20 cellular contexts compared by ENCODE assay signal in the genomic region with DNA sequence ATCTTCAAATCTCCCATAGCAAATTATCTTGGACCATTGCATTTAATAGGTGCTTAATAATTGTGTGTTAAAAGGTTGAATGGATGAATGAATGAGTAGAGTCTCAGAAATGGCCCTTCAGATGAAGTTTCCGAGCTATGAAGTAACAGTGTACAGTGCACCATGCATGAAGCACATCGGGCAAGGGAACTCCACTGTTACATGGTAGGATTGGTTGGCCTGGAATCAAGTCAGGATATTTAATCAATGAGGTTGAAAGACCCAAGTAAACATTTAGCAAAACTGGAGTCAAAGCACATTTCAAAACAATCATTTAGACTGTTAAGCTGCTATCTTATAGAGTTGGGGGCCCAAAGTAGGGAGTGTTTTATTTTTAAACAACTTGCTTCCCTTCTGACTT.
DNase-seq lines count a peak whose midpoint lies in the region; ATAC-seq, FAIRE-seq and TF ChIP-seq lines count a peak whose summit lies in the region.
"Had no signal": no experiment of that assay in that cellular context is flagged by ENCODE, and none has a peak within 500 bp of the region (broad histone marks: within the 10 kb centered on the region; RNA-seq: fewer than 3 reads in every experiment).

No MANE protein-coding gene starts in this region.

- H4K20me1 ChIP-seq in HepG2 (ENCODE audit: insufficient read depth, low read length): no peaks in the 10 kb centered on the region

- BruUV-seq in HepG2 (replicated peaks; lab: Mats Ljungman, UMichigan): no TSS peak

- no peaks in the 10 kb centered on the region for H3K4me1 Mint-ChIP-seq in progenitor cell of endocrine pancreas (ENCODE audit: low read depth)
- H3K4me1 Mint-ChIP-seq: B cell; CD4-positive, alpha-beta memory T cell had no signal

- H3K9ac ChIP-seq in HepG2 (ENCODE audit: insufficient read depth, low read depth, low read length): no peak overlapping the region

- in situ Hi-C loops in HepG2 (cut with HindIII; ENCODE audit: extremely low pct_ligation_motif_present, low pct_unique_long_range_greater_than_20kb): loop anchor here (5.0 to 25.0 kb wide), 2 partner anchors 197 to 302 kb away; a partner anchor contains a TSS

- no peak overlapping the region for H3K4me3 Mint-ChIP-seq in progenitor cell of endocrine pancreas (ENCODE audit: low read depth)
- H3K4me3 Mint-ChIP-seq: B cell; CD4-positive, alpha-beta memory T cell; HFFc6 had no signal

- H3K4me3 ChIP-seq in right lobe of liver: no peak overlapping the region
- H3K4me3 ChIP-seq in HepG2 (replicated peaks in 1 of 3; ENCODE audit: insufficient read depth in 1 of 3, low read depth in 2 of 3, low read length in 3 of 3): no peak overlapping the region
- H3K4me3 ChIP-seq: HAP-1 had no signal

- no peaks in the 10 kb centered on the region for H3K36me3 ChIP-seq in right lobe of liver
- no peaks in the 10 kb centered on the region for H3K36me3 ChIP-seq in HepG2 (replicated peaks in 1 of 2; ENCODE audit: control insufficient read depth in 1 of 2, insufficient read depth in 2 of 2, low read length in 2 of 2)
- H3K36me3 ChIP-seq: HAP-1 had no signal

- H3K27me3 ChIP-seq in right lobe of liver (no peaks in the 10 kb centered on the region), HepG2 (ENCODE audit: control insufficient read depth in 1 of 2, insufficient read depth in 2 of 2, low read length in 2 of 2) (peaks cover 1 to 23% of the 10 kb centered on the region in 2 experiments; a peak in 3 of 5 replicates)

- H3K4me1 ChIP-seq in right lobe of liver: peaks cover 0 to 3% (median 0%) of the 10 kb centered on the region in 4 donors
- no peaks in the 10 kb centered on the region for H3K4me1 ChIP-seq in HepG2 (ENCODE audit: insufficient read depth, low read length)
- H3K4me1 ChIP-seq: HAP-1 had no signal

- TF ChIP-seq CTCF in right lobe of liver (IDR thresholded peaks at IDR 0.05): no peak
- no peak for TF ChIP-seq CTCF in HepG2 (CRISPR knock-in tag; IDR thresholded peaks at IDR 0.05)
- TF ChIP-seq CTCF in progenitor cell of endocrine pancreas (IDR thresholded peaks at IDR 0.05; ENCODE audit: unreplicated experiment): no peak

- peaks cover 41% of the 10 kb centered on the region for H3K27me3 Mint-ChIP-seq in progenitor cell of endocrine pancreas

- intact Hi-C loops in right lobe of liver (cut with DNase I) (loop anchor here (10.0 kb wide), 2 partner anchors 179 to 299 kb away; a partner anchor contains a TSS), HepG2 (cut with micrococcal nuclease; ENCODE audit: unreplicated experiment) (loop anchor here (1.0 to 5.0 kb wide), 5 partner anchors 47 to 303 kb away; no protein-coding TSS in a partner anchor)

- POLR2A ChIA-PET in HepG2 (lab: Yijun Ruan, JAX): no interaction called here

- no peak overlapping the region for H3K27ac ChIP-seq in right lobe of liver
- H3K27ac ChIP-seq in HepG2 (ENCODE audit: extremely low read length, insufficient read depth, low read length): no peak overlapping the region
- H3K27ac ChIP-seq: 22Rv1 had no signal

- H3K9me3 Mint-ChIP-seq in progenitor cell of endocrine pancreas (ENCODE audit: low read depth): no peaks in the 10 kb centered on the region
- H3K9me3 Mint-ChIP-seq: HFFc6 had no signal

- no peak for TF ChIP-seq EP300 in HepG2 (IDR thresholded peaks at IDR 0.05; ENCODE audit: low read depth in 2 of 2, low read length in 2 of 2)
- TF ChIP-seq EP300 in HepG2 (CRISPR knock-in tag; IDR thresholded peaks at IDR 0.05; ENCODE audit: borderline replicate concordance): no peak

- WGBS in right lobe of liver (ENCODE audit: insufficient coverage, low coverage, low lambda C conversion rate, missing lambda C conversion rate): 22% methylated on average over 2 of the region's 2 CpGs
- 3% methylated on average over 2 of the region's 2 CpGs for WGBS in HepG2 (ENCODE audit: low lambda C conversion rate)

- CTCF ChIA-PET in HepG2 (lab: Yijun Ruan, JAX; ENCODE audit: low intra/inter-chr PET ratio, low total read pairs): interaction anchor here (1.3 to 3.7 kb wide), 6 partner anchors 182 to 303 kb away, joined by 3 to 28 read pairs (median 10); no protein-coding TSS in a partner anchor

- FAIRE-seq in HepG2 (lab: Jason Lieb, UNC) (no peak), HTR-8/SVneo (lab: Jason Lieb, UNC) (peak; percentile 33)
- FAIRE-seq: A204.1, GM18507, H54 had no signal

- H3K36me3 Mint-ChIP-seq in progenitor cell of endocrine pancreas (ENCODE audit: insufficient read depth): no peaks in the 10 kb centered on the region
- H3K36me3 Mint-ChIP-seq: CD4-positive, alpha-beta memory T cell had no signal

- no peak overlapping the region for H3K4me2 ChIP-seq in HepG2 (ENCODE audit: low read depth, low read length)

- no peaks in the 10 kb centered on the region for H3K79me2 ChIP-seq in HepG2 (ENCODE audit: insufficient read depth, low read length)

- ATAC-seq in right lobe of liver: peak; percentile 53 to 65 (median 59)
- no peak for ATAC-seq in HepG2

- no peak for DNase-seq in right lobe of liver
- DNase-seq in HepG2 (ENCODE audit: low spot score): no peak
- DNase-seq in HTR-8/SVneo (ENCODE audit: insufficient read length, low spot score): no peak
- peak; percentile 5 for DNase-seq in mesenteric fat pad (ENCODE audit: low spot score)
- DNase-seq in progenitor cell of endocrine pancreas (ENCODE audit: low spot score, unreplicated experiment): no peak
- no peak for DNase-seq in EL
- DNase-seq: C1 segment of cervical spinal cord; Calu3; CD4-positive, alpha-beta memory T cell; COR-L47; DMS53; GF-D8; GOT3; HFFc6 had no signal

- no peak for TF ChIP-seq POLR2A in right lobe of liver (IDR thresholded peaks at IDR 0.05)
- no peak for TF ChIP-seq POLR2A in HepG2 (IDR thresholded peaks at IDR 0.05; ENCODE audit: insufficient read depth in 1 of 2, low read depth in 2 of 2, low read length in 2 of 2)

- TF ChIP-seq RAD21 in HepG2 (CRISPR knock-in tag; IDR thresholded peaks at IDR 0.05): no peak

- no peak overlapping the region for H2AFZ ChIP-seq in HepG2 (ENCODE audit: low read length)

- H3K27ac Mint-ChIP-seq in progenitor cell of endocrine pancreas: no peak overlapping the region
- H3K27ac Mint-ChIP-seq: B cell; CD4-positive, alpha-beta memory T cell; HFFc6 had no signal

- H3K9me3 ChIP-seq in right lobe of liver: no peaks in the 10 kb centered on the region
- no peaks in the 10 kb centered on the region for H3K9me3 ChIP-seq in HepG2 (ENCODE audit: low read length)
- H3K9me3 ChIP-seq: HAP-1 had no signal

TF ChIP-seq in HepG2, 621 proteins besides CTCF, POLR2A, EP300 and RAD21 (continues in another document):
- no peak for TF ChIP-seq GZF1 (CRISPR knock-in tag; IDR thresholded peaks at IDR 0.05)
- no peak for TF ChIP-seq NR2F1 (CRISPR knock-in tag; IDR thresholded peaks at IDR 0.05)
- TF ChIP-seq, protein P1, sequence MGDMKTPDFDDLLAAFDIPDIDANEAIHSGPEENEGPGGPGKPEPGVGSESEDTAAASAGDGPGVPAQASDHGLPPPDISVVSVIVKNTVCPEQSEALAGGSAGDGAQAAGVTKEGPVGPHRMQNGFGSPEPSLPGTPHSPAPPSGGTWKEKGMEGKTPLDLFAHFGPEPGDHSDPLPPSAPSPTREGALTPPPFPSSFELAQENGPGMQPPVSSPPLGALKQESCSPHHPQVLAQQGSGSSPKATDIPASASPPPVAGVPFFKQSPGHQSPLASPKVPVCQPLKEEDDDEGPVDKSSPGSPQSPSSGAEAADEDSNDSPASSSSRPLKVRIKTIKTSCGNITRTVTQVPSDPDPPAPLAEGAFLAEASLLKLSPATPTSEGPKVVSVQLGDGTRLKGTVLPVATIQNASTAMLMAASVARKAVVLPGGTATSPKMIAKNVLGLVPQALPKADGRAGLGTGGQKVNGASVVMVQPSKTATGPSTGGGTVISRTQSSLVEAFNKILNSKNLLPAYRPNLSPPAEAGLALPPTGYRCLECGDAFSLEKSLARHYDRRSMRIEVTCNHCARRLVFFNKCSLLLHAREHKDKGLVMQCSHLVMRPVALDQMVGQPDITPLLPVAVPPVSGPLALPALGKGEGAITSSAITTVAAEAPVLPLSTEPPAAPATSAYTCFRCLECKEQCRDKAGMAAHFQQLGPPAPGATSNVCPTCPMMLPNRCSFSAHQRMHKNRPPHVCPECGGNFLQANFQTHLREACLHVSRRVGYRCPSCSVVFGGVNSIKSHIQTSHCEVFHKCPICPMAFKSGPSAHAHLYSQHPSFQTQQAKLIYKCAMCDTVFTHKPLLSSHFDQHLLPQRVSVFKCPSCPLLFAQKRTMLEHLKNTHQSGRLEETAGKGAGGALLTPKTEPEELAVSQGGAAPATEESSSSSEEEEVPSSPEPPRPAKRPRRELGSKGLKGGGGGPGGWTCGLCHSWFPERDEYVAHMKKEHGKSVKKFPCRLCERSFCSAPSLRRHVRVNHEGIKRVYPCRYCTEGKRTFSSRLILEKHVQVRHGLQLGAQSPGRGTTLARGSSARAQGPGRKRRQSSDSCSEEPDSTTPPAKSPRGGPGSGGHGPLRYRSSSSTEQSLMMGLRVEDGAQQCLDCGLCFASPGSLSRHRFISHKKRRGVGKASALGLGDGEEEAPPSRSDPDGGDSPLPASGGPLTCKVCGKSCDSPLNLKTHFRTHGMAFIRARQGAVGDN (CRISPR knock-in tag; IDR thresholded peaks at IDR 0.05): no peak
- TF ChIP-seq HOXA9 (CRISPR knock-in tag; IDR thresholded peaks at IDR 0.05; ENCODE audit: borderline replicate concordance): no peak
- TF ChIP-seq ZNF761 (CRISPR knock-in tag; conservative IDR thresholded peaks at IDR 0.05): no peak
- TF ChIP-seq KDM2A (CRISPR knock-in tag; IDR thresholded peaks at IDR 0.05; ENCODE audit: borderline replicate concordance, low read depth): no peak
- TF ChIP-seq ZIK1 (CRISPR knock-in tag; IDR thresholded peaks at IDR 0.05; ENCODE audit: borderline replicate concordance, low read depth): no peak
- TF ChIP-seq ZNF746 (CRISPR knock-in tag; IDR thresholded peaks at IDR 0.05): no peak
- TF ChIP-seq MTA3 (CRISPR knock-in tag; IDR thresholded peaks at IDR 0.05): no peak
- no peak for TF ChIP-seq CBX1 (IDR thresholded peaks at IDR 0.05; ENCODE audit: low read depth)
